In the genomic region with DNA sequence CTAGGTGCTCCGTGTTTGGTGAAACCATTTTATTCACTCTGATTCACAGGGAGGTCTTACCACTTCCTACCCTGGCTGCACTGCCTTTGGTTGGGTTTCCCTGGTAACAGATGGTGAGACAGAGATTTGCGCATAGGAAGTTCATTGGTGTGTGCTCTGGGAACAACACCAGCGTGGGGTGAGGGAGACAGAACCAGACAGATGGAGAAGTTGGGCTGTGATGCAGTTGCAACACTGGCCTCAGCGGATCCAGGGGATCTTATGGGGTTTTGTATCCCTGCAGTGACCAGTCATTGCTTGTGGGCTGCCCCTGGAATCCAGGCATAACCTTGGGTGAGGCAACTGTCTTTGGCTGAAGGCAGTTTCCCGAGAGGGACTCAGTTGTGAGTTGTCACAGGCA, we compare ENCODE assay signal across 13 cellular contexts. TPM values are rescaled to one million over a fixed set of nuclear protein-coding genes. Genes with fewer than 3 reads are reported as not detected.
DNase-seq lines count a peak whose midpoint lies in the region; ATAC-seq lines count a peak whose summit lies in the region.
"Had no signal": no experiment of that assay in that cellular context is flagged by ENCODE, and none has a peak within 500 bp of the region (broad histone marks: within the 10 kb centered on the region; RNA-seq: fewer than 3 reads in every experiment).

No MANE protein-coding gene starts in this region.

- intact Hi-C loops in posterior vena cava (cut with DNase I) = no loop called here

- DNase-seq in AG08396 (ENCODE audit: low spot score) (peak; percentile 44), NCI-H1694 (lab: John Stamatoyannopoulos, UW) (peak; percentile 38), fibroblast of peridontal ligament (ENCODE audit: extremely low read depth) (peak; percentile 30), posterior vena cava (ENCODE audit: low spot score) (peak; percentile 34), activated T-cell treated with anti-CD3 and anti-CD28 coated beads for 4 hours (no peak)
- DNase-seq: DND-41, NCI-H524 treated with DMSO at 0.1 percent for 48 hours, T1000 had no signal

- ATAC-seq in GM19324 (IDR thresholded peaks at IDR 0.05; ENCODE audit: low FRiP score, unreplicated experiment) (no peak), HG02852 (IDR thresholded peaks at IDR 0.05; ENCODE audit: unreplicated experiment) (no peak), HG03469 (IDR thresholded peaks at IDR 0.05; ENCODE audit: unreplicated experiment) (no peak)

RNA-seq across cellular contexts. Expression of a gene that starts 12.5 kb away (rescaled TPM):
- 10 to 100 TPM; 12.1 to 21.8 TPM for total RNA-seq in posterior vena cava

RNA-seq across cellular contexts. Expression of a gene that starts 50.1 kb away (rescaled TPM):
- total RNA-seq in posterior vena cava = under 1 TPM in 1 of 2 donors, not detected in 1; 0.52 TPM
- total RNA-seq: B cell, H1 had no signal
